Comparison of ENCODE assay signal across 18 cellular contexts in the genomic region with DNA sequence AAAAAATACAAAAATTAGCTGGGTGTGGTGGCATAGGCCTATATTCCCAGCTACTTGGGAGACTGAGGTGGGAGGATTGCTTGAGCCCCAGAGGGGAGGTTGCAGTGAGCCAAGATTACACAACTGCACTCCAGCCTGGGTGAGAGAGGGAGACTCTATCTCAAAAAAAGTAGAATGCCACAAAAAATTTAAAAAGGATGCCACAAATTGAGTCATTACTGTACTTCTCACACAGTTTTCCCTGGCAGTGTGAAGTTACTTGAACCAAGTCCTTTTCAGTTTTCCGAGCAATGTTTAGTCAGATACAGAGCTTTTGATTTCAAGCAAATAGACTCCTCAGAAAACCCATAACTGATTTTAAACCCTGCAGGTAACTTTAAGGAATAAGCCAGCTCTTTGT. TPM values are rescaled to one million over a fixed set of nuclear protein-coding genes. Genes with fewer than 3 reads are reported as not detected.
DNase-seq lines count a peak whose midpoint lies in the region; ATAC-seq and TF ChIP-seq lines count a peak whose summit lies in the region.
"Had no signal": no experiment of that assay in that cellular context is flagged by ENCODE, and none has a peak within 500 bp of the region (broad histone marks: within the 10 kb centered on the region; RNA-seq: fewer than 3 reads in every experiment).

No MANE protein-coding gene starts in this region.

- peaks cover 0 to 21% (median 3%) of the 10 kb centered on the region in 4 donors for H3K36me3 ChIP-seq in sigmoid colon

- H3K9me3 ChIP-seq in sigmoid colon: no peaks in the 10 kb centered on the region
- H3K9me3 ChIP-seq: SK-N-SH had no signal

- intact Hi-C loops in lower leg skin (cut with DNase I; ENCODE audit: low total_unique reads): no loop called here
- intact Hi-C loops in sigmoid colon (cut with DNase I): no loop called here

- H3K27me3 ChIP-seq in sigmoid colon: no peaks in the 10 kb centered on the region

- peaks cover 0 to under 1% (median 0%) of the 10 kb centered on the region in 4 donors for H3K4me1 ChIP-seq in sigmoid colon

- TF ChIP-seq POLR2A in lower leg skin (IDR thresholded peaks at IDR 0.05): no peak
- TF ChIP-seq POLR2A in sigmoid colon (IDR thresholded peaks at IDR 0.05): no peak

- no peak for TF ChIP-seq CTCF in AG09309 (IDR thresholded peaks at IDR 0.05; ENCODE audit: control insufficient read depth, insufficient read depth, low read depth, low read length, missing control alignments)
- TF ChIP-seq CTCF in fibroblast of the aortic adventitia (IDR thresholded peaks at IDR 0.05; ENCODE audit: insufficient read depth, low read length): no peak
- no peak for TF ChIP-seq CTCF in lower leg skin (IDR thresholded peaks at IDR 0.05)
- no peak for TF ChIP-seq CTCF in sigmoid colon (IDR thresholded peaks at IDR 0.05)

- DNase-seq in AG09309 (ENCODE audit: low read depth) (peak; percentile 18), M059J (ENCODE audit: low read depth) (peak; percentile 31), amniotic epithelial cell (ENCODE audit: low read depth) (peak; percentile 62), fibroblast of the aortic adventitia (ENCODE audit: low read depth) (peak; percentile 52), lower leg skin (ENCODE audit: low spot score in 2 of 2) (no peak), substantia nigra (lab: John Stamatoyannopoulos, UW) (no peak), sigmoid colon (no peak)
- DNase-seq: CD4-positive, alpha-beta memory T cell; DMS153; GOT3; NCI-H1417; NCI-H187 treated with DMSO at 0.1 percent for 48 hours; NCI-H446; SHP77; SK-N-SH had no signal

- H3K27ac ChIP-seq in substantia nigra (ENCODE audit: low read depth, low read length, poor library complexity, severe bottlenecking) (no peak overlapping the region), sigmoid colon (no peak overlapping the region)

- 88 to 95% methylated on average over 1 of the region's 1 CpG for WGBS in lower leg skin, 2 donors
- 95 to 96% methylated on average over 1 of the region's 1 CpG for WGBS in sigmoid colon, 2 donors

- no peak for TF ChIP-seq EP300 in sigmoid colon (IDR thresholded peaks at IDR 0.05)

- ATAC-seq in HG03520 (IDR thresholded peaks at IDR 0.05; ENCODE audit: unreplicated experiment): no peak
- ATAC-seq: HCT116, K562 had no signal

- no peak overlapping the region for H3K4me3 ChIP-seq in AG09309 (ENCODE audit: control insufficient read depth, low read depth, low read length)
- H3K4me3 ChIP-seq in fibroblast of the aortic adventitia (ENCODE audit: low read depth, low read length): no peak overlapping the region
- no peak overlapping the region for H3K4me3 ChIP-seq in lower leg skin (ENCODE audit: low read depth, poor library complexity, severe bottlenecking)
- no peak overlapping the region for H3K4me3 ChIP-seq in sigmoid colon
- H3K4me3 ChIP-seq: K562 had no signal

RNA-seq across cellular contexts. Expression of a gene that starts 53.3 kb away (rescaled TPM):
- 26.8 and 41.3 TPM in 2 replicates for total RNA-seq in M059J (2014; rRNA removed; shearing (Covaris generic))
- 13.8 and 17.7 TPM in 2 replicates for total RNA-seq in fibroblast of the aortic adventitia (ENCODE audit: low replicate concordance)
- 1 to 10 TPM; 1.6 to 5.4 (median 3.1) TPM for total RNA-seq in lower leg skin
- total RNA-seq in sigmoid colon: 10 to 100 TPM; 15.8 to 25.3 (median 20.6) TPM
- polyA plus RNA-seq in sigmoid colon: 10 to 100 TPM; 26.4 to 49.9 (median 34.0) TPM
- polyA plus RNA-seq: CD4-positive, alpha-beta memory T cell had no signal

Comparison
In these comparisons a context has a peak if more than half of its experiments do, and no peak if none do; other contexts are left out.
1. DNase-seq: peak in AG09309 (single experiment), M059J (single experiment), amniotic epithelial cell (single experiment) and fibroblast of the aortic adventitia (single experiment); none in lower leg skin (0 of 2), substantia nigra (0 of 49) and sigmoid colon (single experiment).